Comparison of ENCODE assay signal across 11 cellular contexts in the genomic region with DNA sequence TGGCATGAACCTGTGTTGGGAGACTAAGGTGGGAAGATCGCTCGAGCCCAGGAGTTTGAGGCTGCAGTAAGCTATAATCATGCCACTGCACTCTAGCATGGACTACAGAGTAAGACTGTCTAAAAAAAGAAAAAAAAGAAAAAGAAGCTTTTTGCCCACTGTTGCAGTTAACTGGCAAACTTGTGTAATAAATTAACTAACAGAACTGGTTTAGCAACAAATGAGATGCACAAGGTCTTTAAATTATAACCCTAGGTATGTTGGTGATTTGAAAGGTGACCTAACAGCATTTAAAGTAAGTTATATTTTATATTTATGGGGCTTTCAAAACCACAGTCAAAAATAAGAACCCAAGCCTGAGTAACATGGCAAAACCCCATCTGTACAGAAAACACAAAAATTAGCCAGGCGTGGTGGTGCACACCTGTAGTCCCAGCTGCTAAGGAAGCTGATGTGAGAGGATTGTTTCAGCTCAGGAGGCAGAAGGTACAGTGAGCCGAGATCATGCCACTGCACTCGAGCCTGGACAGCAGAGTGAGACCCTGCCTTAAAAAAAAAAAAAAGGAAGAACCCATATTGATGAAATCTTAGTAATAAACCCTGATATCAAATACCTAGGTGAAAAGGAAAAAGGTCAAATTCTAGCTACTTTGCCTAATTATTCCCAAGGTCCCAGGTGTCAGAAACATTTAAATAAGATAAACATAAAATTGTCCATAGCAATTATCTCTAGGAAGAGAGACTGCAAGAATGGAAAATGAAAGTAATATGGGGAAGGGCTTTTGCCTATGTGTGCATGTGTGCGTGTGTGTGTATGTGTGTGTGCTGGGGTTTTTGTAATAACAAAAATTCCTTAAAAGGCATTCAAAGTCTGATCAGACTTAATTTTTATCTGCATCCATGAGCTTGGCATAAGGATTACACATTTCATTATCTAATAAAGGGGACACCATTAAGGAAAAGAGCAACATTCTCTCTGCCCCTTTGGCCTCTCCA. TPM values are rescaled to one million over a fixed set of nuclear protein-coding genes. Genes with fewer than 3 reads are reported as not detected.
A peak's percentile ranks its signal among the peaks of the same experiment; 100 is the strongest.
DNase-seq lines count a peak whose midpoint lies in the region; ATAC-seq, FAIRE-seq and TF ChIP-seq lines count a peak whose summit lies in the region.
"Had no signal": no experiment of that assay in that cellular context is flagged by ENCODE, and none has a peak within 500 bp of the region (broad histone marks: within the 10 kb centered on the region; RNA-seq: fewer than 3 reads in every experiment).

No MANE protein-coding gene starts in this region.

- no peak for TF ChIP-seq CTCF in CD4-positive, alpha-beta T cell (IDR thresholded peaks at IDR 0.05)
- no peak for TF ChIP-seq CTCF in VCaP (conservative IDR thresholded peaks at IDR 0.05)
- TF ChIP-seq CTCF in D721Med (IDR thresholded peaks at IDR 0.05; ENCODE audit: insufficient read depth, missing control alignments) = no peak
- TF ChIP-seq CTCF in dorsolateral prefrontal cortex (IDR thresholded peaks at IDR 0.05 in 54 of 56, conservative IDR thresholded peaks at IDR 0.05 in 2 of 56; ENCODE audit: low read depth in 1 of 56, partially characterized antibody in 56 of 56) = no peak

- H3K27me3 ChIP-seq in CD4-positive, alpha-beta T cell (ENCODE audit: control insufficient read depth, insufficient read depth, low read length) = no peaks in the 10 kb centered on the region
- H3K27me3 ChIP-seq in dorsolateral prefrontal cortex = no peaks in the 10 kb centered on the region

- no peaks in the 10 kb centered on the region for H3K9me3 ChIP-seq in CD4-positive, alpha-beta T cell (ENCODE audit: control insufficient read depth, low read length)

- no peak for ATAC-seq in CD4-positive, alpha-beta T cell (ENCODE audit: poor library complexity)

- DNase-seq in CD4-positive, alpha-beta T cell = peak in 2 of 10 experiments; percentile 10 to 20
- no peak for DNase-seq in HEK293T (ENCODE audit: extremely low spot score)
- peak; percentile 68 to 81 for DNase-seq in lung microvascular endothelial cell (ENCODE audit: low read depth in 2 of 2)
- no peak for DNase-seq in D721Med (ENCODE audit: insufficient read length, low spot score)
- no peak for DNase-seq in stimulated activated naive CD4-positive, alpha-beta T cell treated with Interleukin-2 at 50 U/mL for 16 hours (lab: John Stamatoyannopoulos, UW)
- no peak for DNase-seq in cortex of kidney (lab: John Stamatoyannopoulos, UW)
- DNase-seq in dorsolateral prefrontal cortex = no peak
- DNase-seq: activated gamma-delta T cell treated with Interleukin-2 at 50 U/mL for 16 hours, hypothalamus, NCI-H345 had no signal

- peaks cover 6% of the 10 kb centered on the region for H3K36me3 Mint-ChIP-seq in CD4-positive, alpha-beta T cell (ENCODE audit: low read depth)

- CTCF ChIA-PET in CD4-positive, alpha-beta T cell (lab: Charles Lee) = interaction anchor here (1.4 kb wide), 1 partner anchor 16 kb away, joined by 9 read pairs; a partner anchor contains a TSS
- CTCF ChIA-PET in HEK293T (lab: Yijun Ruan, JAX) = interaction anchor here (0.6 kb wide), 2 partner anchors 8 to 138 kb away, joined by 3 read pairs; no protein-coding TSS in a partner anchor

- no peaks in the 10 kb centered on the region for H3K9me3 Mint-ChIP-seq in CD4-positive, alpha-beta T cell

- H3K27me3 Mint-ChIP-seq in CD4-positive, alpha-beta T cell = no peaks in the 10 kb centered on the region

- intact Hi-C loops in CD4-positive, alpha-beta T cell (cut with DNase I, micrococcal nuclease) = loop anchor here in 1 of 2 experiments (5.0 kb wide), 1 partner anchor 39 kb away; no protein-coding TSS in a partner anchor
- intact Hi-C loops in dorsolateral prefrontal cortex (cut with DNase I) = no loop called here

- no peak overlapping the region for H3K4me3 ChIP-seq in dorsolateral prefrontal cortex

- POLR2A ChIA-PET in CD4-positive, alpha-beta T cell (lab: Charles Lee) = interaction anchor here (0.8 to 11.4 kb wide), 7 partner anchors 8 to 143 kb away, joined by 3 to 136 read pairs (median 3); a partner anchor contains a TSS
- POLR2A ChIA-PET in HEK293T (lab: Yijun Ruan, JAX) = no interaction called here

- peak overlapping the region; percentile 87 for H3K4me3 Mint-ChIP-seq in CD4-positive, alpha-beta T cell

- peak overlapping the region; percentile 41 for H3K27ac ChIP-seq in CD4-positive, alpha-beta T cell (ENCODE audit: low read depth, low read length)
- H3K27ac ChIP-seq in VCaP = peak overlapping the region; percentile 24; the same call in 1 of the 2 replicates
- H3K27ac ChIP-seq in dorsolateral prefrontal cortex = no peak overlapping the region

- peaks cover 71% of the 10 kb centered on the region for H3K4me1 Mint-ChIP-seq in CD4-positive, alpha-beta T cell (ENCODE audit: low read depth)

- no peak for FAIRE-seq in D721Med (lab: Jason Lieb, UNC)

- peak overlapping the region; percentile 93 for H3K27ac Mint-ChIP-seq in CD4-positive, alpha-beta T cell

TF ChIP-seq in HEK293T, 16 proteins besides CTCF, POLR2A, EP300 and RAD21:
- TF ChIP-seq LEF1 (IDR thresholded peaks at IDR 0.05; ENCODE audit: borderline replicate concordance) = no peak
- TF ChIP-seq ELF4 (IDR thresholded peaks at IDR 0.05) = no peak
- TF ChIP-seq ZNF384 (IDR thresholded peaks at IDR 0.05) = peak; percentile 38; the same call in 1 of the 2 replicates
- no peak for TF ChIP-seq FOXM1 (IDR thresholded peaks at IDR 0.05; ENCODE audit: borderline replicate concordance)
- TF ChIP-seq FOXK2 (IDR thresholded peaks at IDR 0.05) = no peak

RNA-seq across cellular contexts. Expression of a gene that starts 15.4 kb away (rescaled TPM):
- total RNA-seq in CD4-positive, alpha-beta T cell = 10 to 100 TPM; 87.4 to 92.6 TPM
- total RNA-seq in lung microvascular endothelial cell = 43.6 and 50.2 TPM in 2 replicates
- total RNA-seq in dorsolateral prefrontal cortex = 10 to 100 TPM; 17.2 to 47.5 (median 29.1) TPM

Comparison
In these comparisons a context has a peak if more than half of its experiments do, and no peak if none do; other contexts are left out.
1. DNase-seq: peak in lung microvascular endothelial cell (2 of 2); none in HEK293T (single experiment), D721Med (single experiment), stimulated activated naive CD4-positive, alpha-beta T cell treated with Interleukin-2 at 50 U/mL for 16 hours (single experiment), cortex of kidney (single experiment) and dorsolateral prefrontal cortex (0 of 10).
2. H3K27ac ChIP-seq: peak in CD4-positive, alpha-beta T cell (single experiment) and VCaP (single experiment); none in dorsolateral prefrontal cortex (0 of 59).